Comparison of ENCODE assay signal across 8 cellular contexts in the genomic region with DNA sequence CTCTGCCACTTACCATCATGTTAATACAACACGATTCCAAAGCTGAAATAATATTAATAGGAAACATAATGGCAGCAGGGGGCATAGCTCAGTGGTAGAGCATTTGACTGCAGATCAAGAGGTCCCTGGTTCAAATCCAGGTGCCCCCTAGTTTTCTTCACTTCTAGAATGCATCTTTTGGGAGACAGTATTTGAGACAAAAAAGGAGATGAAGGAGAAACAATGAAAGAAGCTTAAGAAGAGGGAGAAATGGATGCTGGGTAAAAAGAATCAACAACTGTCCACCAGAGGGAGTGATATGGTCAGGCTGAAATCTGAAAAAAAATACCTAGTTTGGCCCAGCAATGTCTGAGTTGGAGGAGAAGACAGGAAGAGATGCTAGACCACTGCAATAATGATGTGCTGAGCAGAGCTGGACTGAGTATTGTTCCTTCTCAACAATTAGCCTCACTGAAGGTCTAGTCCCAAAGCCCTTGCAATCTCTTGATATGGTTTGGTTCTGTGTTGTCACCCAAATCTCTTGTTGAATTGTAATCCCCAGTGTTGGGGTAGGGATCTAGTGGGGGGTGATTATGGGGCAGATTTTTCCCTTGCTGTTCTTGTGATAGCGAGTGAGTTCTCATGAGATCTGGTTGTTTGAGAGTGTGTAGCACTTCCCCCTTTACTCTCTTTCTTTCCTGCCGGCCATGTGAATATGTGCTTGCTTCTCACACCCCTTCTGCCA. TPM values are rescaled to one million over a fixed set of nuclear protein-coding genes. Genes with fewer than 3 reads are reported as not detected.
A peak's percentile ranks its signal among the peaks of the same experiment; 100 is the strongest.
DNase-seq lines count a peak whose midpoint lies in the region; ATAC-seq, FAIRE-seq and TF ChIP-seq lines count a peak whose summit lies in the region.

No MANE protein-coding gene starts in this region.

- no peaks in the 10 kb centered on the region for H3K9me2 ChIP-seq in DOHH2 (replicated peaks; ENCODE audit: control insufficient read depth, low read length)
- no peaks in the 10 kb centered on the region for H3K9me2 ChIP-seq in GM23248 (ENCODE audit: insufficient read depth)

- H3K36me3 ChIP-seq in DOHH2 (ENCODE audit: control insufficient read depth, low read length) (no peaks in the 10 kb centered on the region), GM23248 (ENCODE audit: low read depth) (no peaks in the 10 kb centered on the region), keratinocyte (ENCODE audit: control insufficient read depth in 2 of 2, extremely low read depth in 1 of 2, insufficient read depth in 2 of 2, low read length in 2 of 2) (no peaks in the 10 kb centered on the region), upper lobe of right lung (no peaks in the 10 kb centered on the region)

- H3K4me3 ChIP-seq in DOHH2 (ENCODE audit: low read length): no peak overlapping the region
- no peak overlapping the region for H3K4me3 ChIP-seq in GM23248
- H3K4me3 ChIP-seq in astrocyte of the cerebellum (ENCODE audit: low read depth, low read length): no peak overlapping the region
- H3K4me3 ChIP-seq in keratinocyte (ENCODE audit: control insufficient read depth in 2 of 3, extremely low read depth in 1 of 3, insufficient read depth in 2 of 3, low read depth in 1 of 3, low read length in 3 of 3): no peak overlapping the region
- no peak overlapping the region for H3K4me3 ChIP-seq in upper lobe of right lung

- in situ Hi-C loops in GM23248 (cut with MboI): no loop called here
- in situ Hi-C loops in astrocyte of the cerebellum (cut with HindIII; ENCODE audit: low sequenced_read_pairs): no loop called here

- H2AFZ ChIP-seq in GM23248 (peak overlapping the region; percentile 83), keratinocyte (ENCODE audit: control insufficient read depth, low read length) (no peak overlapping the region)

- no peaks in the 10 kb centered on the region for H3K9me1 ChIP-seq in keratinocyte (ENCODE audit: control insufficient read depth, extremely low read depth, insufficient read depth, low read length)

- no peaks in the 10 kb centered on the region for H4K20me1 ChIP-seq in DOHH2 (ENCODE audit: control insufficient read depth, insufficient read depth, low read depth, low read length)
- H4K20me1 ChIP-seq in GM23248 (ENCODE audit: insufficient read depth): no peaks in the 10 kb centered on the region
- H4K20me1 ChIP-seq in keratinocyte (ENCODE audit: control insufficient read depth, extremely low read depth, insufficient read depth, low read length): no peaks in the 10 kb centered on the region

- H3K27me3 ChIP-seq in DOHH2 (ENCODE audit: control insufficient read depth, low read length): no peaks in the 10 kb centered on the region
- no peaks in the 10 kb centered on the region for H3K27me3 ChIP-seq in GM23248 (replicated peaks; ENCODE audit: insufficient read depth)
- no peaks in the 10 kb centered on the region for H3K27me3 ChIP-seq in keratinocyte (ENCODE audit: control insufficient read depth, extremely low read depth, insufficient read depth, low read length)
- no peaks in the 10 kb centered on the region for H3K27me3 ChIP-seq in upper lobe of right lung

- peak; percentile 90 for FAIRE-seq in keratinocyte (lab: Jason Lieb, UNC)

- peaks cover 3% of the 10 kb centered on the region; the same call in 1 of the 2 replicates for H3K4me1 ChIP-seq in DOHH2 (ENCODE audit: control insufficient read depth, low read length)
- no peaks in the 10 kb centered on the region for H3K4me1 ChIP-seq in GM23248 (ENCODE audit: insufficient read depth)
- H3K4me1 ChIP-seq in keratinocyte (ENCODE audit: control insufficient read depth, extremely low read depth, insufficient read depth, low read length): no peaks in the 10 kb centered on the region
- no peaks in the 10 kb centered on the region for H3K4me1 ChIP-seq in upper lobe of right lung

- ATAC-seq in upper lobe of right lung (peak; percentile 86), GM19328 (IDR thresholded peaks at IDR 0.05; ENCODE audit: unreplicated experiment) (no peak), HG03045 (IDR thresholded peaks at IDR 0.05; ENCODE audit: unreplicated experiment) (no peak)

- intact Hi-C loops in upper lobe of right lung (cut with DNase I): no loop called here

- H3K27ac ChIP-seq in DOHH2 (ENCODE audit: low read depth, low read length): no peak overlapping the region
- H3K27ac ChIP-seq in GM23248: no peak overlapping the region
- H3K27ac ChIP-seq in keratinocyte (ENCODE audit: control insufficient read depth, insufficient read depth, low read length): no peak overlapping the region
- no peak overlapping the region for H3K27ac ChIP-seq in upper lobe of right lung

- H3K4me2 ChIP-seq in DOHH2 (ENCODE audit: low read length): no peak overlapping the region
- no peak overlapping the region for H3K4me2 ChIP-seq in GM23248 (ENCODE audit: unreplicated experiment)
- H3K4me2 ChIP-seq in keratinocyte (ENCODE audit: control insufficient read depth, extremely low read depth, insufficient read depth, low read depth, low read length): no peak overlapping the region

- TF ChIP-seq CTCF in DOHH2 (IDR thresholded peaks at IDR 0.05; ENCODE audit: low read depth, low read length, poor library complexity, severe bottlenecking): peak; percentile 84
- TF ChIP-seq CTCF in astrocyte of the cerebellum (IDR thresholded peaks at IDR 0.05; ENCODE audit: low read depth, low read length, missing control alignments): peak; percentile 53
- peak; percentile 42 to 80 (median 65) for TF ChIP-seq CTCF in keratinocyte (optimal IDR thresholded peaks at IDR 0.05 in 1 of 3, IDR thresholded peaks at IDR 0.05 in 1 of 3, conservative IDR thresholded peaks at IDR 0.05 in 1 of 3; ENCODE audit: extremely low read depth in 1 of 3, insufficient read depth in 2 of 3, low read length in 3 of 3)
- peak; percentile 52 for TF ChIP-seq CTCF in upper lobe of right lung (IDR thresholded peaks at IDR 0.05)

- H3F3A ChIP-seq in DOHH2 (ENCODE audit: control insufficient read depth, insufficient read depth): no peaks in the 10 kb centered on the region
- H3F3A ChIP-seq in GM23248 (ENCODE audit: insufficient read depth): no peaks in the 10 kb centered on the region

- dilution Hi-C loops in keratinocyte (cut with MboI; ENCODE audit: extremely low pct_ligation_motif_present, low sequenced_read_pairs): no loop called here

- H3K79me2 ChIP-seq in DOHH2 (ENCODE audit: control insufficient read depth, low read length): no peaks in the 10 kb centered on the region
- no peaks in the 10 kb centered on the region for H3K79me2 ChIP-seq in GM23248 (ENCODE audit: insufficient read depth)
- no peaks in the 10 kb centered on the region for H3K79me2 ChIP-seq in keratinocyte (ENCODE audit: control insufficient read depth, insufficient read depth, low read length)

- WGBS in GM23248 (ENCODE audit: low coverage in 1 of 2, low lambda C conversion rate in 2 of 2, missing lambda C conversion rate in 2 of 2), 2 experiments: 72 to 75% methylated on average over 3 of the region's 3 CpGs

- no peak overlapping the region for H3K9ac ChIP-seq in GM23248
- H3K9ac ChIP-seq in keratinocyte (ENCODE audit: control insufficient read depth, extremely low read depth, insufficient read depth, low read length): no peak overlapping the region

- H3K9me3 ChIP-seq in DOHH2 (ENCODE audit: control insufficient read depth, insufficient read depth, low read length) (no peaks in the 10 kb centered on the region), GM23248 (ENCODE audit: low read depth) (no peaks in the 10 kb centered on the region), keratinocyte (ENCODE audit: control insufficient read depth, low read depth, low read length) (no peaks in the 10 kb centered on the region), upper lobe of right lung (no peaks in the 10 kb centered on the region)

- DNase-seq in GM23248 (peak; percentile 81), NCI-H2171 treated with DMSO at 0.1 percent for 48 hours (lab: John Stamatoyannopoulos, UW) (peak; percentile 77), astrocyte of the cerebellum (ENCODE audit: low read depth) (peak; percentile 27), keratinocyte (ENCODE audit: low read depth, low spot score) (peak; percentile 55), upper lobe of right lung (no peak)

RNA-seq across cellular contexts. Expression of a gene that starts 48.3 kb away (rescaled TPM):
- total RNA-seq in GM23248 (2014; rRNA removed; shearing (Covaris generic)): 8.6 and 11.3 TPM in 2 replicates
- polyA plus RNA-seq in GM23248 (2016; fragmentation: Nextera tagmentation; extraction: Ambion mirVana) (3.5 and 3.6 TPM in 2 replicates), keratinocyte (4.2 to 6.0 TPM (median 5.0 TPM) in 3 replicates)
- 3.2 TPM for polyA plus RNA-seq in keratinocyte (2011; ENCODE audit: low read depth)
- 2.2 and 2.5 TPM in 2 replicates for polyA plus RNA-seq in keratinocyte (2011; cell fraction: cytosol; rRNA removed)
- polyA plus RNA-seq in keratinocyte (2011; cell fraction: nucleus; rRNA removed): 17.2 and 24.1 TPM in 2 replicates
- 3.8 and 3.9 TPM in 2 replicates for polyA plus RNA-seq in keratinocyte (2012; ENCODE audit: low replicate concordance)
- polyA minus RNA-seq in keratinocyte: 4.0 to 5.4 TPM (median 4.8 TPM) in 3 replicates
- 3.6 TPM for polyA minus RNA-seq in keratinocyte (2011; cell fraction: cytosol; rRNA and poly(A)+ RNA removed)
- polyA minus RNA-seq in keratinocyte (2011; cell fraction: nucleus; rRNA and poly(A)+ RNA removed): 6.8 and 8.3 TPM in 2 replicates
- total RNA-seq in upper lobe of right lung: 18.8 TPM
